In the genomic region with DNA sequence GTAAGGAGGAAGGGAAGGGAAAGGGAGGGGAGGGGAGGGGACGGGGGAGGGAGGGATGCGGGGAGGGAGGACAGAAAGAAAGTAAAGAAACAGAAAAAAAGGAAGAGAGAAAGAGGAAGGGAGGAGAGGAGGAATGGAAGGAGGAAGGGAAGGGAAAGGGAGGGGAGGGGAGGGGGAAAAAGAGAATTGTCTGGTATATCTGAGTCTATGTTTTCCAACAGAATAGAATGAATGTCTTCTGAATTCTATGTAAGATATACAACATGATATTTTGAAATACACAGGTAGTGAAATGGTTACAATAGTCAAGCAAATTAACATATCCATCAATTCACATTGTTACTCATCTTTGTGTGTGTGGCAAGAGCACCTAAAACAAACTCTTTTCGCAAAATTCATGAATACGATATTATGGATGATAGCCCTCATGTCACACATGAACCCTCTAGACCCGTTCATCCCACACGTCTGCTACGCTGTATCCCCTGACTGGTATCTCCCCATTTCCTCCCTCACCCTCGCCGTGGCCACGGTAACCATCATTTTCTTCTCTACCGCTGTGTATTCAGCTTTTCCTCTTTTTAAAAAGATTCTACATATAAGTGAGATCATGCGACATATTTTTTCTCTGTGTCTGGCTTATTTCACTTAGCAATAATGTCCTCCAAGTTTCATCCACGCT, we compare ENCODE assay signal across 16 cellular contexts.
DNase-seq lines count a peak whose midpoint lies in the region; ATAC-seq and TF ChIP-seq lines count a peak whose summit lies in the region.
"Had no signal": no experiment of that assay in that cellular context is flagged by ENCODE, and none has a peak within 500 bp of the region (broad histone marks: within the 10 kb centered on the region; RNA-seq: fewer than 3 reads in every experiment).

No MANE protein-coding gene starts in this region.

- TF ChIP-seq CTCF in AG04450 (IDR thresholded peaks at IDR 0.05; ENCODE audit: low read depth, low read length), result no peak
- no peak for TF ChIP-seq CTCF in chondrocyte (IDR thresholded peaks at IDR 0.05)
- no peak for TF ChIP-seq CTCF in osteoblast (IDR thresholded peaks at IDR 0.05; ENCODE audit: extremely low read depth, low read depth, low read length)
- TF ChIP-seq CTCF in endodermal cell (conservative IDR thresholded peaks at IDR 0.05), result no peak

- H3K27ac Mint-ChIP-seq in IgD-negative memory B cell, result peak overlapping the region; percentile 47 to 69 (median 56)
- H3K27ac Mint-ChIP-seq in chondrocyte (ENCODE audit: unreplicated experiment), result peak overlapping the region; percentile 80
- no peak overlapping the region for H3K27ac Mint-ChIP-seq in endodermal cell
- H3K27ac Mint-ChIP-seq: T-helper 2 cell treated with Interferon-gamma antibody and Interleukin-4, amounts not matched to agents 5 μg/mL and 100 μg/mL, for 36 hours had no signal

- ATAC-seq in GM21576 (IDR thresholded peaks at IDR 0.05; ENCODE audit: unreplicated experiment) (no peak), HG03442 (IDR thresholded peaks at IDR 0.05; ENCODE audit: unreplicated experiment) (no peak), HG03354 (IDR thresholded peaks at IDR 0.05; ENCODE audit: poor library complexity, severe bottlenecking, unreplicated experiment) (no peak)
- ATAC-seq: activated CD8-positive, alpha-beta T cell treated with anti-CD3 and anti-CD28 coated beads for 36 hours had no signal

- H3K9me3 ChIP-seq in AG04450 (ENCODE audit: control insufficient read depth, insufficient read depth, low read length) (peaks cover 4% of the 10 kb centered on the region; the same call in 1 of the 2 replicates), osteoblast (ENCODE audit: low read depth, low read length) (no peaks in the 10 kb centered on the region), endodermal cell (ENCODE audit: control insufficient read depth, low read length) (no peaks in the 10 kb centered on the region)
- H3K9me3 ChIP-seq: Peyer's patch, stomach had no signal

- no peaks in the 10 kb centered on the region for H3K36me3 ChIP-seq in osteoblast (ENCODE audit: insufficient read depth, low read length)
- no peaks in the 10 kb centered on the region for H3K36me3 ChIP-seq in endodermal cell (ENCODE audit: control insufficient read depth, insufficient read depth, low read length)
- H3K36me3 ChIP-seq: Peyer's patch, stomach had no signal

- H3K36me3 Mint-ChIP-seq in IgD-negative memory B cell (peaks cover 1% of the 10 kb centered on the region), chondrocyte (ENCODE audit: low read depth) (no peaks in the 10 kb centered on the region), endodermal cell (ENCODE audit: low read depth) (peaks cover 15% of the 10 kb centered on the region)
- H3K36me3 Mint-ChIP-seq: CD4-positive, CD25-positive, alpha-beta regulatory T cell had no signal

- H3K27me3 ChIP-seq in AG04450 (ENCODE audit: control insufficient read depth, insufficient read depth, low read length) (no peaks in the 10 kb centered on the region), osteoblast (ENCODE audit: insufficient read depth, low read length) (no peaks in the 10 kb centered on the region), endodermal cell (ENCODE audit: control insufficient read depth, insufficient read depth, low read length, poor library complexity, severe bottlenecking) (no peaks in the 10 kb centered on the region)
- H3K27me3 ChIP-seq: Peyer's patch, stomach had no signal

- H2AFZ ChIP-seq in osteoblast (ENCODE audit: low read length), result no peak overlapping the region

- H3K4me3 ChIP-seq in AG04450 (ENCODE audit: low read depth, low read length) (no peak overlapping the region), osteoblast (ENCODE audit: insufficient read depth, low read length) (no peak overlapping the region), endodermal cell (ENCODE audit: low read length) (no peak overlapping the region)
- H3K4me3 ChIP-seq: Peyer's patch, stomach had no signal

- H3K27ac ChIP-seq in AG04450 (ENCODE audit: low read depth, low read length) (peak overlapping the region; percentile 71), osteoblast (ENCODE audit: low read depth, low read length) (peak overlapping the region; percentile 68), endodermal cell (ENCODE audit: low read depth, low read length) (no peak overlapping the region)

- H3K4me2 ChIP-seq in osteoblast (ENCODE audit: insufficient read depth, low read length), result no peak overlapping the region

- CTCF ChIA-PET in AG04450 (lab: Charles Lee), result interaction anchor here (1.0 to 2.7 kb wide), 2 partner anchors 414 to 431 kb away, joined by 3 to 12 read pairs; a partner anchor contains a TSS

- H3K9ac ChIP-seq in endodermal cell (ENCODE audit: extremely low read depth, low read length, poor library complexity, severe bottlenecking), result no peak overlapping the region

- H3K4me1 ChIP-seq in osteoblast (ENCODE audit: insufficient read depth, low read length) (peaks cover 29% of the 10 kb centered on the region), endodermal cell (ENCODE audit: control insufficient read depth, insufficient read depth, low read length) (no peaks in the 10 kb centered on the region)

- H3K27me3 Mint-ChIP-seq in IgD-negative memory B cell (no peaks in the 10 kb centered on the region), chondrocyte (ENCODE audit: low read depth) (no peaks in the 10 kb centered on the region), endodermal cell (ENCODE audit: insufficient read depth) (no peaks in the 10 kb centered on the region)
- H3K27me3 Mint-ChIP-seq: activated CD8-positive, alpha-beta T cell treated with anti-CD3 and anti-CD28 coated beads for 36 hours; CD4-positive, CD25-positive, alpha-beta regulatory T cell had no signal

- H3K4me1 Mint-ChIP-seq in IgD-negative memory B cell (peaks cover 32 to 41% (median 35%) of the 10 kb centered on the region in 3 donors), chondrocyte (ENCODE audit: low read depth) (peaks cover 45% of the 10 kb centered on the region), endodermal cell (peaks cover 35% of the 10 kb centered on the region)

- no peaks in the 10 kb centered on the region for H3K9me3 Mint-ChIP-seq in IgD-negative memory B cell
- peaks cover 5% of the 10 kb centered on the region for H3K9me3 Mint-ChIP-seq in chondrocyte (ENCODE audit: low read depth)
- no peaks in the 10 kb centered on the region for H3K9me3 Mint-ChIP-seq in endodermal cell
- H3K9me3 Mint-ChIP-seq: activated CD8-positive, alpha-beta T cell treated with anti-CD3 and anti-CD28 coated beads for 36 hours; CD4-positive, CD25-positive, alpha-beta regulatory T cell; T-helper 2 cell treated with Interferon-gamma antibody and Interleukin-4, amounts not matched to agents 5 μg/mL and 100 μg/mL, for 36 hours had no signal

- POLR2A ChIA-PET in AG04450 (lab: Yijun Ruan, JAX), result interaction anchor here (0.6 kb wide), 1 partner anchor 11 kb away, joined by 3 read pairs; no protein-coding TSS in a partner anchor

- no peak for DNase-seq in AG04450 (ENCODE audit: low read depth, low spot score)
- no peak for DNase-seq in chondrocyte (ENCODE audit: low spot score)
- DNase-seq in osteoblast (ENCODE audit: insufficient read length, low spot score, missing footprints), result peak; percentile 50
- no peak for DNase-seq in endodermal cell
- DNase-seq: activated CD8-positive, alpha-beta T cell treated with anti-CD3 and anti-CD28 coated beads for 36 hours; activated gamma-delta T cell; CD4-positive, CD25-positive, alpha-beta regulatory T cell; NCI-H1092 treated with DMSO at 0.1 percent for 48 hours; stimulated activated CD4-positive, alpha-beta T cell treated with anti-CD3 and anti-CD28 coated beads, Interleukin-4, amount 100 ng/mL, for 1 hour; stomach had no signal

- H3K79me2 ChIP-seq in osteoblast (ENCODE audit: insufficient read depth, low read length), result no peaks in the 10 kb centered on the region

- H3K4me3 Mint-ChIP-seq in IgD-negative memory B cell, result no peak overlapping the region
- no peak overlapping the region for H3K4me3 Mint-ChIP-seq in chondrocyte (ENCODE audit: unreplicated experiment)
- H3K4me3 Mint-ChIP-seq in endodermal cell, result no peak overlapping the region
- H3K4me3 Mint-ChIP-seq: activated CD8-positive, alpha-beta T cell treated with anti-CD3 and anti-CD28 coated beads for 36 hours; CD4-positive, CD25-positive, alpha-beta regulatory T cell; T-helper 2 cell treated with Interferon-gamma antibody and Interleukin-4, amounts not matched to agents 5 μg/mL and 100 μg/mL, for 36 hours had no signal

- H4K20me1 ChIP-seq in osteoblast (ENCODE audit: insufficient read depth, low read length), result no peaks in the 10 kb centered on the region

- 91 to 96% methylated on average over 11 to 13 of the region's 13 CpGs for WGBS in endodermal cell (ENCODE audit: insufficient coverage in 1 of 2, insufficient read length in 1 of 2), 2 experiments
